ENCODE assay signal across 1 cellular context in the genomic region with DNA sequence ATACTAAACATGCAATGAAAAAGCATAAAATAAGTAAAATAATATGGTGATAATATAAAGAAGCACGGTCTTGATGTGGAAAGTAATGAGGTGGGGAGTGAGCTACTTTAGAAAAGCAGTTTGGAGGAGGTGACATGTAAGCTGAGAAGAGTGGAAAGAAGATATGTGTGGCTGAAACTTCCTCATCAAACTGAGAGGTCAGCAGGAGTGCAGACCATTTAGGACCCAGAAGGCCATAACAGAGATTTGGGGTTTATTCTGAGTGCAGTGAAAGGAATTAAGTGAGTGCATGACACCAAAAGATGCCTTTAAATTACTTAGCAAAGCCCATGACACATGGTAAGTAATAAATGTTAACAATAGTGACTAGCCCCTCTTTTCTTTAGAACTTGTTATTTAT.
TF ChIP-seq lines count a peak whose summit lies in the region.

No MANE protein-coding gene starts in this region.

TF ChIP-seq in GM12878, 131 proteins besides CTCF, POLR2A, EP300 and RAD21 (continued from another document and continues in another):
- TF ChIP-seq, protein P1, sequence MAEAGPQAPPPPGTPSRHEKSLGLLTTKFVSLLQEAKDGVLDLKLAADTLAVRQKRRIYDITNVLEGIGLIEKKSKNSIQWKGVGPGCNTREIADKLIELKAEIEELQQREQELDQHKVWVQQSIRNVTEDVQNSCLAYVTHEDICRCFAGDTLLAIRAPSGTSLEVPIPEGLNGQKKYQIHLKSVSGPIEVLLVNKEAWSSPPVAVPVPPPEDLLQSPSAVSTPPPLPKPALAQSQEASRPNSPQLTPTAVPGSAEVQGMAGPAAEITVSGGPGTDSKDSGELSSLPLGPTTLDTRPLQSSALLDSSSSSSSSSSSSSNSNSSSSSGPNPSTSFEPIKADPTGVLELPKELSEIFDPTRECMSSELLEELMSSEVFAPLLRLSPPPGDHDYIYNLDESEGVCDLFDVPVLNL (IDR thresholded peaks at IDR 0.05; ENCODE audit: low read depth, low read length): no peak
- TF ChIP-seq, protein P2, sequence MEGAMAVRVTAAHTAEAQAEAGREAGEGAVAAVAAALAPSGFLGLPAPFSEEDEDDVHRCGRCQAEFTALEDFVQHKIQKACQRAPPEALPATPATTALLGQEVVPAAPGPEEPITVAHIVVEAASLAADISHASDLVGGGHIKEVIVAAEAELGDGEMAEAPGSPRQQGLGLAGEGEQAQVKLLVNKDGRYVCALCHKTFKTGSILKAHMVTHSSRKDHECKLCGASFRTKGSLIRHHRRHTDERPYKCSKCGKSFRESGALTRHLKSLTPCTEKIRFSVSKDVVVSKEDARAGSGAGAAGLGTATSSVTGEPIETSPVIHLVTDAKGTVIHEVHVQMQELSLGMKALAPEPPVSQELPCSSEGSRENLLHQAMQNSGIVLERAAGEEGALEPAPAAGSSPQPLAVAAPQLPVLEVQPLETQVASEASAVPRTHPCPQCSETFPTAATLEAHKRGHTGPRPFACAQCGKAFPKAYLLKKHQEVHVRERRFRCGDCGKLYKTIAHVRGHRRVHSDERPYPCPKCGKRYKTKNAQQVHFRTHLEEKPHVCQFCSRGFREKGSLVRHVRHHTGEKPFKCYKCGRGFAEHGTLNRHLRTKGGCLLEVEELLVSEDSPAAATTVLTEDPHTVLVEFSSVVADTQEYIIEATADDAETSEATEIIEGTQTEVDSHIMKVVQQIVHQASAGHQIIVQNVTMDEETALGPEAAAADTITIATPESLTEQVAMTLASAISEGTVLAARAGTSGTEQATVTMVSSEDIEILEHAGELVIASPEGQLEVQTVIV (IDR thresholded peaks at IDR 0.05; ENCODE audit: borderline replicate concordance, partially characterized antibody): no peak
- TF ChIP-seq, protein P3, sequence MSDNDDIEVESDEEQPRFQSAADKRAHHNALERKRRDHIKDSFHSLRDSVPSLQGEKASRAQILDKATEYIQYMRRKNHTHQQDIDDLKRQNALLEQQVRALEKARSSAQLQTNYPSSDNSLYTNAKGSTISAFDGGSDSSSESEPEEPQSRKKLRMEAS (IDR thresholded peaks at IDR 0.05; ENCODE audit: low read depth, low read length): no peak
- TF ChIP-seq MTA2 (IDR thresholded peaks at IDR 0.05; ENCODE audit: low read depth) (0 out of 2 replicates have a peak, but pooled peaks have one; percentile 10), RBBP5 (conservative IDR thresholded peaks at IDR 0.05) (no peak), SREBF1 (IDR thresholded peaks at IDR 0.05; ENCODE audit: low read length) (no peak), KAT2A (conservative IDR thresholded peaks at IDR 0.05; ENCODE audit: control insufficient read depth, low read depth, low read length) (no peak), FOXK2 (IDR thresholded peaks at IDR 0.05) (no peak), JUNB (IDR thresholded peaks at IDR 0.05) (peak; percentile 44), SPI1 (IDR thresholded peaks at IDR 0.05; ENCODE audit: borderline replicate concordance, insufficient read depth, low read depth, low read length) (no peak), ZNF217 (IDR thresholded peaks at IDR 0.05) (no peak), RCOR1 (conservative IDR thresholded peaks at IDR 0.05; ENCODE audit: low read depth, low read length) (no peak), HDAC6 (IDR thresholded peaks at IDR 0.05; ENCODE audit: unreplicated experiment) (no peak), IRF4 (IDR thresholded peaks at IDR 0.05; ENCODE audit: low read depth, low read length) (0 out of 2 replicates have a peak, but pooled peaks have one; percentile 72), ZNF274 (IDR thresholded peaks at IDR 0.05; ENCODE audit: insufficient read depth, insufficient read length) (no peak), DPF2 (IDR thresholded peaks at IDR 0.05) (no peak), NBN (IDR thresholded peaks at IDR 0.05) (no peak), CHD2 (IDR thresholded peaks at IDR 0.05; ENCODE audit: borderline replicate concordance, low read depth, low read length) (0 out of 2 replicates have a peak, but pooled peaks have one; percentile 2), IKZF1 (conservative IDR thresholded peaks at IDR 0.05) (no peak), POLR2AphosphoS2 (IDR thresholded peaks at IDR 0.05; ENCODE audit: low read depth, low read length) (no peak), KLF5 (IDR thresholded peaks at IDR 0.05; ENCODE audit: partially characterized antibody) (no peak), BHLHE40 (IDR thresholded peaks at IDR 0.05; ENCODE audit: borderline replicate concordance in 1 of 2, low read depth in 2 of 2, low read length in 1 of 2) (no peak), SUPT20H (IDR thresholded peaks at IDR 0.05; ENCODE audit: borderline replicate concordance, control insufficient read depth, low read depth, low read length) (no peak), BRCA1 (IDR thresholded peaks at IDR 0.05; ENCODE audit: low read depth, low read length) (no peak), RUNX3 (IDR thresholded peaks at IDR 0.05; ENCODE audit: low read length) (peak; percentile 73), SMC3 (IDR thresholded peaks at IDR 0.05; ENCODE audit: borderline replicate concordance, low read length) (no peak), CREM (IDR thresholded peaks at IDR 0.05; ENCODE audit: low read depth) (no peak), NRF1 (conservative IDR thresholded peaks at IDR 0.05; ENCODE audit: low read depth, low read length) (no peak), GABPA (IDR thresholded peaks at IDR 0.05; ENCODE audit: low read depth) (no peak), NR2C1 (IDR thresholded peaks at IDR 0.05) (no peak), ZBED1 (IDR thresholded peaks at IDR 0.05; ENCODE audit: borderline replicate concordance) (0 out of 2 replicates have a peak, but pooled peaks have one; percentile 14), KDM1A (IDR thresholded peaks at IDR 0.05; ENCODE audit: borderline replicate concordance) (no peak), TBL1XR1 (IDR thresholded peaks at IDR 0.05; ENCODE audit: low read depth, low read length) (no peak; the same call in 1 of the 2 replicates)
- TF ChIP-seq, protein P4, sequence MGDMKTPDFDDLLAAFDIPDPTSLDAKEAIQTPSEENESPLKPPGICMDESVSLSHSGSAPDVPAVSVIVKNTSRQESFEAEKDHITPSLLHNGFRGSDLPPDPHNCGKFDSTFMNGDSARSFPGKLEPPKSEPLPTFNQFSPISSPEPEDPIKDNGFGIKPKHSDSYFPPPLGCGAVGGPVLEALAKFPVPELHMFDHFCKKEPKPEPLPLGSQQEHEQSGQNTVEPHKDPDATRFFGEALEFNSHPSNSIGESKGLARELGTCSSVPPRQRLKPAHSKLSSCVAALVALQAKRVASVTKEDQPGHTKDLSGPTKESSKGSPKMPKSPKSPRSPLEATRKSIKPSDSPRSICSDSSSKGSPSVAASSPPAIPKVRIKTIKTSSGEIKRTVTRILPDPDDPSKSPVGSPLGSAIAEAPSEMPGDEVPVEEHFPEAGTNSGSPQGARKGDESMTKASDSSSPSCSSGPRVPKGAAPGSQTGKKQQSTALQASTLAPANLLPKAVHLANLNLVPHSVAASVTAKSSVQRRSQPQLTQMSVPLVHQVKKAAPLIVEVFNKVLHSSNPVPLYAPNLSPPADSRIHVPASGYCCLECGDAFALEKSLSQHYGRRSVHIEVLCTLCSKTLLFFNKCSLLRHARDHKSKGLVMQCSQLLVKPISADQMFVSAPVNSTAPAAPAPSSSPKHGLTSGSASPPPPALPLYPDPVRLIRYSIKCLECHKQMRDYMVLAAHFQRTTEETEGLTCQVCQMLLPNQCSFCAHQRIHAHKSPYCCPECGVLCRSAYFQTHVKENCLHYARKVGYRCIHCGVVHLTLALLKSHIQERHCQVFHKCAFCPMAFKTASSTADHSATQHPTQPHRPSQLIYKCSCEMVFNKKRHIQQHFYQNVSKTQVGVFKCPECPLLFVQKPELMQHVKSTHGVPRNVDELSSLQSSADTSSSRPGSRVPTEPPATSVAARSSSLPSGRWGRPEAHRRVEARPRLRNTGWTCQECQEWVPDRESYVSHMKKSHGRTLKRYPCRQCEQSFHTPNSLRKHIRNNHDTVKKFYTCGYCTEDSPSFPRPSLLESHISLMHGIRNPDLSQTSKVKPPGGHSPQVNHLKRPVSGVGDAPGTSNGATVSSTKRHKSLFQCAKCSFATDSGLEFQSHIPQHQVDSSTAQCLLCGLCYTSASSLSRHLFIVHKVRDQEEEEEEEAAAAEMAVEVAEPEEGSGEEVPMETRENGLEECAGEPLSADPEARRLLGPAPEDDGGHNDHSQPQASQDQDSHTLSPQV (IDR thresholded peaks at IDR 0.05): no peak
- TF ChIP-seq, protein P5, sequence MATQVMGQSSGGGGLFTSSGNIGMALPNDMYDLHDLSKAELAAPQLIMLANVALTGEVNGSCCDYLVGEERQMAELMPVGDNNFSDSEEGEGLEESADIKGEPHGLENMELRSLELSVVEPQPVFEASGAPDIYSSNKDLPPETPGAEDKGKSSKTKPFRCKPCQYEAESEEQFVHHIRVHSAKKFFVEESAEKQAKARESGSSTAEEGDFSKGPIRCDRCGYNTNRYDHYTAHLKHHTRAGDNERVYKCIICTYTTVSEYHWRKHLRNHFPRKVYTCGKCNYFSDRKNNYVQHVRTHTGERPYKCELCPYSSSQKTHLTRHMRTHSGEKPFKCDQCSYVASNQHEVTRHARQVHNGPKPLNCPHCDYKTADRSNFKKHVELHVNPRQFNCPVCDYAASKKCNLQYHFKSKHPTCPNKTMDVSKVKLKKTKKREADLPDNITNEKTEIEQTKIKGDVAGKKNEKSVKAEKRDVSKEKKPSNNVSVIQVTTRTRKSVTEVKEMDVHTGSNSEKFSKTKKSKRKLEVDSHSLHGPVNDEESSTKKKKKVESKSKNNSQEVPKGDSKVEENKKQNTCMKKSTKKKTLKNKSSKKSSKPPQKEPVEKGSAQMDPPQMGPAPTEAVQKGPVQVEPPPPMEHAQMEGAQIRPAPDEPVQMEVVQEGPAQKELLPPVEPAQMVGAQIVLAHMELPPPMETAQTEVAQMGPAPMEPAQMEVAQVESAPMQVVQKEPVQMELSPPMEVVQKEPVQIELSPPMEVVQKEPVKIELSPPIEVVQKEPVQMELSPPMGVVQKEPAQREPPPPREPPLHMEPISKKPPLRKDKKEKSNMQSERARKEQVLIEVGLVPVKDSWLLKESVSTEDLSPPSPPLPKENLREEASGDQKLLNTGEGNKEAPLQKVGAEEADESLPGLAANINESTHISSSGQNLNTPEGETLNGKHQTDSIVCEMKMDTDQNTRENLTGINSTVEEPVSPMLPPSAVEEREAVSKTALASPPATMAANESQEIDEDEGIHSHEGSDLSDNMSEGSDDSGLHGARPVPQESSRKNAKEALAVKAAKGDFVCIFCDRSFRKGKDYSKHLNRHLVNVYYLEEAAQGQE (IDR thresholded peaks at IDR 0.05; ENCODE audit: low read depth, low read length): no peak
- TF ChIP-seq, protein P6, sequence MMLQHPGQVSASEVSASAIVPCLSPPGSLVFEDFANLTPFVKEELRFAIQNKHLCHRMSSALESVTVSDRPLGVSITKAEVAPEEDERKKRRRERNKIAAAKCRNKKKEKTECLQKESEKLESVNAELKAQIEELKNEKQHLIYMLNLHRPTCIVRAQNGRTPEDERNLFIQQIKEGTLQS (IDR thresholded peaks at IDR 0.05; ENCODE audit: borderline replicate concordance, extremely low read depth, low read depth, low read length): no peak
- TF ChIP-seq, protein P7, sequence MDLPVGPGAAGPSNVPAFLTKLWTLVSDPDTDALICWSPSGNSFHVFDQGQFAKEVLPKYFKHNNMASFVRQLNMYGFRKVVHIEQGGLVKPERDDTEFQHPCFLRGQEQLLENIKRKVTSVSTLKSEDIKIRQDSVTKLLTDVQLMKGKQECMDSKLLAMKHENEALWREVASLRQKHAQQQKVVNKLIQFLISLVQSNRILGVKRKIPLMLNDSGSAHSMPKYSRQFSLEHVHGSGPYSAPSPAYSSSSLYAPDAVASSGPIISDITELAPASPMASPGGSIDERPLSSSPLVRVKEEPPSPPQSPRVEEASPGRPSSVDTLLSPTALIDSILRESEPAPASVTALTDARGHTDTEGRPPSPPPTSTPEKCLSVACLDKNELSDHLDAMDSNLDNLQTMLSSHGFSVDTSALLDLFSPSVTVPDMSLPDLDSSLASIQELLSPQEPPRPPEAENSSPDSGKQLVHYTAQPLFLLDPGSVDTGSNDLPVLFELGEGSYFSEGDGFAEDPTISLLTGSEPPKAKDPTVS (IDR thresholded peaks at IDR 0.05; ENCODE audit: low read depth, low read length): no peak
- TF ChIP-seq, protein P8, sequence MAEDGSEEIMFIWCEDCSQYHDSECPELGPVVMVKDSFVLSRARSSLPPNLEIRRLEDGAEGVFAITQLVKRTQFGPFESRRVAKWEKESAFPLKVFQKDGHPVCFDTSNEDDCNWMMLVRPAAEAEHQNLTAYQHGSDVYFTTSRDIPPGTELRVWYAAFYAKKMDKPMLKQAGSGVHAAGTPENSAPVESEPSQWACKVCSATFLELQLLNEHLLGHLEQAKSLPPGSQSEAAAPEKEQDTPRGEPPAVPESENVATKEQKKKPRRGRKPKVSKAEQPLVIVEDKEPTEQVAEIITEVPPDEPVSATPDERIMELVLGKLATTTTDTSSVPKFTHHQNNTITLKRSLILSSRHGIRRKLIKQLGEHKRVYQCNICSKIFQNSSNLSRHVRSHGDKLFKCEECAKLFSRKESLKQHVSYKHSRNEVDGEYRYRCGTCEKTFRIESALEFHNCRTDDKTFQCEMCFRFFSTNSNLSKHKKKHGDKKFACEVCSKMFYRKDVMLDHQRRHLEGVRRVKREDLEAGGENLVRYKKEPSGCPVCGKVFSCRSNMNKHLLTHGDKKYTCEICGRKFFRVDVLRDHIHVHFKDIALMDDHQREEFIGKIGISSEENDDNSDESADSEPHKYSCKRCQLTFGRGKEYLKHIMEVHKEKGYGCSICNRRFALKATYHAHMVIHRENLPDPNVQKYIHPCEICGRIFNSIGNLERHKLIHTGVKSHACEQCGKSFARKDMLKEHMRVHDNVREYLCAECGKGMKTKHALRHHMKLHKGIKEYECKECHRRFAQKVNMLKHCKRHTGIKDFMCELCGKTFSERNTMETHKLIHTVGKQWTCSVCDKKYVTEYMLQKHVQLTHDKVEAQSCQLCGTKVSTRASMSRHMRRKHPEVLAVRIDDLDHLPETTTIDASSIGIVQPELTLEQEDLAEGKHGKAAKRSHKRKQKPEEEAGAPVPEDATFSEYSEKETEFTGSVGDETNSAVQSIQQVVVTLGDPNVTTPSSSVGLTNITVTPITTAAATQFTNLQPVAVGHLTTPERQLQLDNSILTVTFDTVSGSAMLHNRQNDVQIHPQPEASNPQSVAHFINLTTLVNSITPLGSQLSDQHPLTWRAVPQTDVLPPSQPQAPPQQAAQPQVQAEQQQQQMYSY (CRISPR knock-in tag; IDR thresholded peaks at IDR 0.05): no peak
- TF ChIP-seq, protein P9, sequence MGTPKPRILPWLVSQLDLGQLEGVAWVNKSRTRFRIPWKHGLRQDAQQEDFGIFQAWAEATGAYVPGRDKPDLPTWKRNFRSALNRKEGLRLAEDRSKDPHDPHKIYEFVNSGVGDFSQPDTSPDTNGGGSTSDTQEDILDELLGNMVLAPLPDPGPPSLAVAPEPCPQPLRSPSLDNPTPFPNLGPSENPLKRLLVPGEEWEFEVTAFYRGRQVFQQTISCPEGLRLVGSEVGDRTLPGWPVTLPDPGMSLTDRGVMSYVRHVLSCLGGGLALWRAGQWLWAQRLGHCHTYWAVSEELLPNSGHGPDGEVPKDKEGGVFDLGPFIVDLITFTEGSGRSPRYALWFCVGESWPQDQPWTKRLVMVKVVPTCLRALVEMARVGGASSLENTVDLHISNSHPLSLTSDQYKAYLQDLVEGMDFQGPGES (IDR thresholded peaks at IDR 0.05): no peak
